ENCODE assay signal across 12 cellular contexts in genomic region chr12:89935850-89936249, GRCh38.
A peak's percentile ranks its signal among the peaks of the same experiment; 100 is the strongest.
DNase-seq lines count a peak whose midpoint lies in the region; ATAC-seq lines count a peak whose summit lies in the region.
"Had no signal": no experiment of that assay in that cellular context is flagged by ENCODE, and none has a peak within 500 bp of the region (broad histone marks: within the 10 kb centered on the region; RNA-seq: fewer than 3 reads in every experiment).

No MANE protein-coding gene starts in this region.

- intact Hi-C loops in activated naive CD4-positive, alpha-beta T cell treated with anti-CD3 and anti-CD28 coated beads for 36 hours (cut with micrococcal nuclease) = loop anchor here (1.0 to 5.0 kb wide), 5 partner anchors 13 to 345 kb away; no protein-coding TSS in a partner anchor

- H3K27ac Mint-ChIP-seq in activated naive CD4-positive, alpha-beta T cell treated with anti-CD3 and anti-CD28 coated beads for 36 hours = peak overlapping the region; percentile 53

- no peaks in the 10 kb centered on the region for H3K9me3 Mint-ChIP-seq in activated naive CD4-positive, alpha-beta T cell treated with anti-CD3 and anti-CD28 coated beads for 36 hours
- H3K9me3 Mint-ChIP-seq: central memory CD8-positive, alpha-beta T cell had no signal

- H3K36me3 Mint-ChIP-seq in activated naive CD4-positive, alpha-beta T cell treated with anti-CD3 and anti-CD28 coated beads for 36 hours (ENCODE audit: low read depth) = no peaks in the 10 kb centered on the region

- H3K4me3 Mint-ChIP-seq in activated naive CD4-positive, alpha-beta T cell treated with anti-CD3 and anti-CD28 coated beads for 36 hours = no peak overlapping the region
- H3K4me3 Mint-ChIP-seq: central memory CD8-positive, alpha-beta T cell had no signal

- CTCF ChIA-PET in activated naive CD4-positive, alpha-beta T cell treated with anti-CD3 and anti-CD28 coated beads for 36 hours (lab: Charles Lee) = no interaction called here

- ATAC-seq in GM21737 (IDR thresholded peaks at IDR 0.05; ENCODE audit: unreplicated experiment) = peak; percentile 68
- ATAC-seq in HG03442 (IDR thresholded peaks at IDR 0.05; ENCODE audit: unreplicated experiment) = peak; percentile 93
- peak; percentile 63 for ATAC-seq in stimulated activated naive CD8-positive, alpha-beta T cell treated with anti-CD3 and anti-CD28 coated beads, Interleukin-15, Interleukin-2, amounts not matched to agents 100 U/mL and 50 U/mL, for 24 hours
- ATAC-seq in esophagus mucosa = no peak

- no peak for DNase-seq in activated naive CD4-positive, alpha-beta T cell treated with anti-CD3 and anti-CD28 coated beads for 36 hours
- no peak for DNase-seq in activated naive CD4-positive, alpha-beta T cell (lab: John Stamatoyannopoulos, UW)
- no peak for DNase-seq in stimulated activated naive CD8-positive, alpha-beta T cell treated with anti-CD3 and anti-CD28 coated beads, Interleukin-15, Interleukin-2, amounts not matched to agents 100 U/mL and 50 U/mL, for 24 hours
- DNase-seq in kidney glomerular epithelial cell (lab: John Stamatoyannopoulos, UW) (no peak), inferior parietal cortex (ENCODE audit: extremely low spot score) (no peak)
- DNase-seq: activated CD8-positive, alpha-beta memory T cell treated with anti-CD3 and anti-CD28 coated beads, Interleukin-2, amount 50 U/mL, for 48 hours; mesenchymal stem cell; stimulated activated naive CD4-positive, alpha-beta T cell treated with Interleukin-2 at 50 U/mL for 16 hours had no signal

- no peaks in the 10 kb centered on the region for H3K27me3 Mint-ChIP-seq in activated naive CD4-positive, alpha-beta T cell treated with anti-CD3 and anti-CD28 coated beads for 36 hours (ENCODE audit: low read depth)
- H3K27me3 Mint-ChIP-seq: central memory CD8-positive, alpha-beta T cell had no signal

- peaks cover 28% of the 10 kb centered on the region for H3K4me1 Mint-ChIP-seq in activated naive CD4-positive, alpha-beta T cell treated with anti-CD3 and anti-CD28 coated beads for 36 hours (ENCODE audit: low read depth)
